Comparison of ENCODE assay signal across 10 cellular contexts in genomic region chr6:125647391-125647790, GRCh38.
"Had no signal": no experiment of that assay in that cellular context is flagged by ENCODE, and none has a peak within 500 bp of the region (broad histone marks: within the 10 kb centered on the region; RNA-seq: fewer than 3 reads in every experiment).

No MANE protein-coding gene starts in this region.

- H3K9ac ChIP-seq: GM23248, KMS-11 had no signal

- H3K27ac Mint-ChIP-seq: H9, HFFc6 had no signal

- FAIRE-seq: H54, HTR-8/SVneo had no signal

- H3K4me3 ChIP-seq: GM23248 had no signal

- H3K4me3 Mint-ChIP-seq: H9, HFFc6 had no signal

- H3K4me2 ChIP-seq: KMS-11 had no signal

- H3K27ac ChIP-seq: GM23248, KMS-11 had no signal

- H2AFZ ChIP-seq: GM23248 had no signal

- DNase-seq: GM23248, GOT3, H9, HCEC 1CT, HFFc6, IMR-90, KBM-7 had no signal
